ENCODE assay signal across 17 cellular contexts in the genomic region with DNA sequence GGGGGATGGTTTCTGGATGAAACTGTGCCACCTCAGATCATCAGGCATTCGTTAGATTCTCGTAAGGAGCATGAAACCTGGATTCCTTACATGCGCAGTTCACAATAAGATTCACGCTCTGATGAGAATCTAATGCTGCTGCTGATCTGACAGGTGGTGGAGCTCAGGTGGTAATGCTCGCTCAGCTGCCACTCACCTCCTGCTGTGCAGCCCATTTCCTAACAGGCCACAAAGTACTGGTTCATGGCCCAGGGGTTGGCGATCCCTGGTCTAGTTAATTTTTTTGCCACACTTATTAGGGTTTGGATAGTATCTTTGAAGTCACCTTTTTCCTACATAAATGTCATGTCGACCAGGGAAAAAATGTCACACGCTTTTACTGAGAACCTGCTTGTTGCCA.
DNase-seq lines count a peak whose midpoint lies in the region; ATAC-seq and TF ChIP-seq lines count a peak whose summit lies in the region.
"Had no signal": no experiment of that assay in that cellular context is flagged by ENCODE, and none has a peak within 500 bp of the region (broad histone marks: within the 10 kb centered on the region; RNA-seq: fewer than 3 reads in every experiment).

No MANE protein-coding gene starts in this region.

- peak overlapping the region; percentile 51 for H3K4me3 ChIP-seq in OCI-LY3 (ENCODE audit: low read length)
- H3K4me3 ChIP-seq in skeletal muscle tissue (ENCODE audit: low read length in 3 of 3), result peak overlapping the region in 1 of 3 donors; percentile 15

- no peaks in the 10 kb centered on the region for H4K20me1 ChIP-seq in OCI-LY3 (ENCODE audit: insufficient read depth, low read length)

- TF ChIP-seq CTCF in OCI-LY3 (IDR thresholded peaks at IDR 0.05; ENCODE audit: low read depth, low read length) (no peak), GM10248 (IDR thresholded peaks at IDR 0.05; ENCODE audit: control extremely low read depth, extremely low read depth, low read depth, missing control alignments) (no peak), WTC11 (IDR thresholded peaks at IDR 0.05) (no peak)

- no peak overlapping the region for H3K27ac Mint-ChIP-seq in WTC11
- H3K27ac Mint-ChIP-seq: CD4-positive, alpha-beta T cell; HFFc6 had no signal

- POLR2A ChIA-PET in GM10248 (lab: Yijun Ruan, JAX), result no interaction called here
- POLR2A ChIA-PET in WTC11 (lab: Charles Lee), result no interaction called here

- CTCF ChIA-PET in GM10248 (lab: Yijun Ruan, JAX), result no interaction called here
- CTCF ChIA-PET in WTC11 (lab: Charles Lee), result no interaction called here

- no peak overlapping the region for H3K9ac ChIP-seq in OCI-LY3 (ENCODE audit: low read length)
- peak overlapping the region in 1 of 3 donors; percentile 14 for H3K9ac ChIP-seq in skeletal muscle tissue (ENCODE audit: low read depth in 1 of 3, low read length in 3 of 3)

- H3K4me3 Mint-ChIP-seq in WTC11, result no peak overlapping the region
- H3K4me3 Mint-ChIP-seq: CD4-positive, alpha-beta T cell; HFFc6 had no signal

- no peak overlapping the region for H2AFZ ChIP-seq in OCI-LY3 (ENCODE audit: low read depth, low read length)

- H3K27me3 ChIP-seq in OCI-LY3 (ENCODE audit: low read depth, low read length), result 0 out of 2 replicates have a peak, but pooled peaks cover 5% of the 10 kb centered on the region
- no peaks in the 10 kb centered on the region for H3K27me3 ChIP-seq in skeletal muscle tissue (ENCODE audit: control insufficient read depth in 3 of 3, insufficient read depth in 3 of 3, low read length in 3 of 3)

- peaks cover 17% of the 10 kb centered on the region for H3K4me1 ChIP-seq in OCI-LY3 (ENCODE audit: low read length)
- H3K4me1 ChIP-seq in skeletal muscle tissue (ENCODE audit: control insufficient read depth in 3 of 3, insufficient read depth in 3 of 3, low read length in 3 of 3), result peaks cover 14 to 35% (median 21%) of the 10 kb centered on the region in 3 donors

- no peak; the same call in 1 of the 2 replicates for ATAC-seq in WTC11
- ATAC-seq: HepG2 had no signal

- no peaks in the 10 kb centered on the region for H3K36me3 ChIP-seq in OCI-LY3 (replicated peaks; ENCODE audit: low read depth, low read length)
- H3K36me3 ChIP-seq in skeletal muscle tissue (ENCODE audit: control insufficient read depth in 3 of 3, insufficient read depth in 3 of 3, low read length in 3 of 3), result no peaks in the 10 kb centered on the region

- no peaks in the 10 kb centered on the region for H3K27me3 Mint-ChIP-seq in WTC11 (ENCODE audit: low read depth)

- peaks cover 12% of the 10 kb centered on the region for H3K4me1 Mint-ChIP-seq in WTC11

- H3K27ac ChIP-seq in OCI-LY3 (ENCODE audit: low read length), result no peak overlapping the region
- H3K27ac ChIP-seq in skeletal muscle tissue (ENCODE audit: low read depth, low read length), result peak overlapping the region; percentile 45
- H3K27ac ChIP-seq: RWPE1 had no signal

- peak overlapping the region; percentile 75 for H3K4me2 ChIP-seq in OCI-LY3 (ENCODE audit: low read length)

- peak; percentile 5 for DNase-seq in NCI-H345 (lab: John Stamatoyannopoulos, UW)
- no peak for DNase-seq in NCI-H345 treated with DMSO at 0.1 percent for 48 hours (lab: John Stamatoyannopoulos, UW; ENCODE audit: unreplicated experiment)
- peak; percentile 15 for DNase-seq in NCI-H187 treated with DMSO at 0.1 percent for 48 hours (lab: John Stamatoyannopoulos, UW)
- DNase-seq in GM10248 (ENCODE audit: extremely low spot score), result no peak
- no peak for DNase-seq in NOMO-1 treated with dmso at 0.1 percent for 144 hours (lab: John Stamatoyannopoulos, UW; ENCODE audit: unreplicated experiment)
- DNase-seq in WTC11 (ENCODE audit: low spot score), result no peak
- DNase-seq: Calu3; CD4-positive, alpha-beta T cell; H7; HFFc6; KBM-7; NCI-H1105; NCI-H524 treated with DMSO at 0.1 percent for 48 hours had no signal

- H3K9me3 ChIP-seq in OCI-LY3 (ENCODE audit: insufficient read depth, low read length) (no peaks in the 10 kb centered on the region), skeletal muscle tissue (ENCODE audit: control insufficient read depth in 3 of 3, low read length in 3 of 3) (no peaks in the 10 kb centered on the region)

- no peaks in the 10 kb centered on the region for H3K36me3 Mint-ChIP-seq in WTC11

- no peaks in the 10 kb centered on the region for H3K79me2 ChIP-seq in OCI-LY3 (ENCODE audit: low read length)

- peaks cover 8% of the 10 kb centered on the region for H3K9me3 Mint-ChIP-seq in WTC11
- H3K9me3 Mint-ChIP-seq: CD4-positive, alpha-beta T cell; HFFc6 had no signal

TF ChIP-seq in WTC11, 78 proteins besides CTCF, POLR2A, EP300 and RAD21:
- TF ChIP-seq FOXK1 (CRISPR knock-in tag; IDR thresholded peaks at IDR 0.05), result no peak

Comparison
In these comparisons a context has a peak if more than half of its experiments do, and no peak if none do; other contexts are left out.
1. DNase-seq: peak in NCI-H345 (single experiment) and NCI-H187 treated with DMSO at 0.1 percent for 48 hours (single experiment); none in NCI-H345 treated with DMSO at 0.1 percent for 48 hours (single experiment), GM10248 (single experiment), NOMO-1 treated with dmso at 0.1 percent for 144 hours (single experiment) and WTC11 (single experiment).